In genomic region chr3:71309886-71310285, GRCh38 we compare ENCODE assay signal across 11 cellular contexts.
A peak's percentile ranks its signal among the peaks of the same experiment; 100 is the strongest.
DNase-seq lines count a peak whose midpoint lies in the region; ATAC-seq and TF ChIP-seq lines count a peak whose summit lies in the region.
"Had no signal": no experiment of that assay in that cellular context is flagged by ENCODE, and none has a peak within 500 bp of the region (broad histone marks: within the 10 kb centered on the region; RNA-seq: fewer than 3 reads in every experiment).

No MANE protein-coding gene starts in this region.

- peaks cover 21% of the 10 kb centered on the region for H3F3A ChIP-seq in neural progenitor cell (ENCODE audit: low read depth)

- H3K4me3 ChIP-seq in CD4-positive, CD25-positive, alpha-beta regulatory T cell (ENCODE audit: low read depth, low read length) = peak overlapping the region; percentile 54
- H3K4me3 ChIP-seq in adipocyte (ENCODE audit: low read length) = peak overlapping the region; percentile 60
- H3K4me3 ChIP-seq in neural progenitor cell = no peak overlapping the region
- H3K4me3 ChIP-seq in Peyer's patch = no peak overlapping the region
- H3K4me3 ChIP-seq: psoas muscle had no signal

- H3K9me3 Mint-ChIP-seq in CD4-positive, CD25-positive, alpha-beta regulatory T cell = no peaks in the 10 kb centered on the region
- H3K9me3 Mint-ChIP-seq in neural progenitor cell = no peaks in the 10 kb centered on the region
- H3K9me3 Mint-ChIP-seq: CD14-positive monocyte had no signal

- ATAC-seq in CD4-positive, CD25-positive, alpha-beta regulatory T cell (ENCODE audit: low read depth in 2 of 2) = no peak
- ATAC-seq in GM19351 (IDR thresholded peaks at IDR 0.05; ENCODE audit: unreplicated experiment) = no peak

- H3K27ac ChIP-seq in CD4-positive, CD25-positive, alpha-beta regulatory T cell (ENCODE audit: insufficient read depth, low read length, poor library complexity, severe bottlenecking) = peak overlapping the region; percentile 26
- H3K27ac ChIP-seq in neural progenitor cell (no peak overlapping the region), Peyer's patch (no peak overlapping the region)
- H3K27ac ChIP-seq: psoas muscle had no signal

- no peaks in the 10 kb centered on the region for H4K20me1 ChIP-seq in neural progenitor cell (ENCODE audit: low read depth)

- peak overlapping the region in 2 of 4 donors; percentile 58 to 65 for H3K4me3 Mint-ChIP-seq in CD4-positive, CD25-positive, alpha-beta regulatory T cell
- H3K4me3 Mint-ChIP-seq in neural progenitor cell = no peak overlapping the region

- TF ChIP-seq POLR2A in Peyer's patch (IDR thresholded peaks at IDR 0.05) = no peak

- no peak for TF ChIP-seq CTCF in neural progenitor cell (IDR thresholded peaks at IDR 0.05)
- TF ChIP-seq CTCF in Peyer's patch (IDR thresholded peaks at IDR 0.05) = no peak

- H3K36me3 ChIP-seq in CD4-positive, CD25-positive, alpha-beta regulatory T cell (ENCODE audit: control insufficient read depth, insufficient read depth, low read length) = peaks cover 4% of the 10 kb centered on the region
- no peaks in the 10 kb centered on the region for H3K36me3 ChIP-seq in adipocyte (ENCODE audit: control insufficient read depth, insufficient read depth, low read length, severe bottlenecking)
- H3K36me3 ChIP-seq in neural progenitor cell = no peaks in the 10 kb centered on the region
- no peaks in the 10 kb centered on the region for H3K36me3 ChIP-seq in Peyer's patch
- H3K36me3 ChIP-seq: MG63 had no signal

- DNase-seq in CD4-positive, CD25-positive, alpha-beta regulatory T cell = no peak
- DNase-seq in GM04503 (ENCODE audit: low read depth) (peak; percentile 21), adipocyte (ENCODE audit: low read depth) (peak; percentile 42), neural progenitor cell (ENCODE audit: low spot score) (no peak), Peyer's patch (no peak), COLO668 (lab: John Stamatoyannopoulos, UW; ENCODE audit: unreplicated experiment) (no peak)
- DNase-seq: central memory CD4-positive, alpha-beta T cell had no signal

- peaks cover 39 to 77% (median 47%) of the 10 kb centered on the region in 4 donors for H3K4me1 Mint-ChIP-seq in CD4-positive, CD25-positive, alpha-beta regulatory T cell
- peaks cover 25% of the 10 kb centered on the region for H3K4me1 Mint-ChIP-seq in neural progenitor cell

- H3K4me2 ChIP-seq in neural progenitor cell = no peak overlapping the region

- no peak overlapping the region for H3K9ac ChIP-seq in adipocyte (ENCODE audit: low read length)
- no peak overlapping the region for H3K9ac ChIP-seq in neural progenitor cell

- no peaks in the 10 kb centered on the region for H3K27me3 ChIP-seq in CD4-positive, CD25-positive, alpha-beta regulatory T cell (ENCODE audit: control insufficient read depth, insufficient read depth, low read length)
- H3K27me3 ChIP-seq in adipocyte (replicated peaks; ENCODE audit: control insufficient read depth, insufficient read depth, low read length) = no peaks in the 10 kb centered on the region
- H3K27me3 ChIP-seq in neural progenitor cell = no peaks in the 10 kb centered on the region
- H3K27me3 ChIP-seq in Peyer's patch = no peaks in the 10 kb centered on the region
- H3K27me3 ChIP-seq: MG63 had no signal

- H3K79me2 ChIP-seq in neural progenitor cell (ENCODE audit: low read depth) = peaks cover 6% of the 10 kb centered on the region

- H3K36me3 Mint-ChIP-seq in CD4-positive, CD25-positive, alpha-beta regulatory T cell = peaks cover 13% of the 10 kb centered on the region
- no peaks in the 10 kb centered on the region for H3K36me3 Mint-ChIP-seq in neural progenitor cell

- no peaks in the 10 kb centered on the region for H3K9me3 ChIP-seq in CD4-positive, CD25-positive, alpha-beta regulatory T cell (ENCODE audit: control insufficient read depth in 2 of 2, low read length in 2 of 2)
- no peaks in the 10 kb centered on the region for H3K9me3 ChIP-seq in adipocyte (ENCODE audit: control insufficient read depth, low read length)
- no peaks in the 10 kb centered on the region for H3K9me3 ChIP-seq in neural progenitor cell (ENCODE audit: low read depth)
- no peaks in the 10 kb centered on the region for H3K9me3 ChIP-seq in Peyer's patch
- H3K9me3 ChIP-seq: MG63, psoas muscle had no signal

- no peaks in the 10 kb centered on the region for H3K27me3 Mint-ChIP-seq in CD4-positive, CD25-positive, alpha-beta regulatory T cell
- peaks cover 2% of the 10 kb centered on the region for H3K27me3 Mint-ChIP-seq in neural progenitor cell (ENCODE audit: insufficient read depth, low read depth)

- H2AFZ ChIP-seq in neural progenitor cell (replicated peaks) = no peak overlapping the region

- H3K4me1 ChIP-seq in CD4-positive, CD25-positive, alpha-beta regulatory T cell (ENCODE audit: control insufficient read depth, insufficient read depth, low read length, poor library complexity, severe bottlenecking) = peaks cover 24% of the 10 kb centered on the region
- H3K4me1 ChIP-seq in adipocyte (ENCODE audit: control insufficient read depth, insufficient read depth, low read length) (peaks cover 20% of the 10 kb centered on the region), neural progenitor cell (peaks cover 28% of the 10 kb centered on the region), Peyer's patch (peaks cover 0 to 12% (median 0%) of the 10 kb centered on the region in 4 donors)

- H3K27ac Mint-ChIP-seq in CD4-positive, CD25-positive, alpha-beta regulatory T cell = peak overlapping the region; percentile 29 to 88 (median 62)
- peak overlapping the region; percentile 26 for H3K27ac Mint-ChIP-seq in neural progenitor cell

Comparison
In these comparisons a context has a peak if more than half of its experiments do, and no peak if none do; other contexts are left out.
1. DNase-seq: peak in GM04503 (single experiment) and adipocyte (single experiment); none in CD4-positive, CD25-positive, alpha-beta regulatory T cell (0 of 3), neural progenitor cell (single experiment), Peyer's patch (0 of 3) and COLO668 (single experiment).
2. H3K4me3 ChIP-seq: peak in CD4-positive, CD25-positive, alpha-beta regulatory T cell (single experiment) and adipocyte (single experiment); none in neural progenitor cell (single experiment) and Peyer's patch (0 of 4).